ENCODE assay signal across 22 cellular contexts in genomic region chr6:22019877-22020276, GRCh38.
"Had no signal": no experiment of that assay in that cellular context is flagged by ENCODE, and none has a peak within 500 bp of the region (broad histone marks: within the 10 kb centered on the region; RNA-seq: fewer than 3 reads in every experiment).

No MANE protein-coding gene starts in this region.

- H3K9me3 ChIP-seq: neutrophil, right lobe of liver, uterus had no signal

- H3K4me1 ChIP-seq: parathyroid adenoma, right atrium auricular region, right lobe of liver, uterus had no signal

- H3K4me3 ChIP-seq: left ventricle myocardium inferior, lung, neural progenitor cell, right atrium auricular region, right lobe of liver, skin epidermis, spleen, tibial nerve, uterus had no signal

- H3K27me3 ChIP-seq: neural progenitor cell, neutrophil, right atrium auricular region, right lobe of liver, spleen, tibial nerve, uterus had no signal

- H3K9ac ChIP-seq: neural progenitor cell, parathyroid adenoma had no signal

- ATAC-seq: natural killer cell; right lobe of liver; stimulated activated effector memory CD8-positive, alpha-beta T cell treated with anti-CD3 and anti-CD28 coated beads, Interleukin-12 subunit alpha, Interleukin-12 subunit beta, amount 100 ng/mL, for 72 hours; stimulated activated naive CD8-positive, alpha-beta T cell treated with anti-CD3 and anti-CD28 coated beads, Interleukin-15, amount 100 ng/mL, for 72 hours had no signal

- DNase-seq: islet precursor cell; left ventricle myocardium inferior; mesendoderm; naive B cell; natural killer cell; nephron progenitor cell; occipital lobe; right lobe of liver; spleen; stimulated activated CD4-positive, alpha-beta T cell treated with anti-CD3 and anti-CD28 coated beads, Interleukin-4, amount 100 ng/mL, for 24 hours; stimulated activated naive CD4-positive, alpha-beta T cell; stimulated activated naive CD8-positive, alpha-beta T cell treated with anti-CD3 and anti-CD28 coated beads, Interleukin-15, amount 100 ng/mL, for 72 hours; substantia nigra; uterus had no signal

- H3K27ac ChIP-seq: left ventricle myocardium inferior, neural progenitor cell, neutrophil, parathyroid adenoma, right atrium auricular region, right lobe of liver, skin epidermis, spleen, tibial nerve, uterus had no signal

- H3K36me3 ChIP-seq: left ventricle myocardium inferior, neural progenitor cell, neutrophil, right atrium auricular region, right lobe of liver, spleen, uterus had no signal

- H2AFZ ChIP-seq: neural progenitor cell, parathyroid adenoma had no signal

- H3K4me2 ChIP-seq: neural progenitor cell had no signal
